8 cellular contexts compared by ENCODE assay signal in the genomic region with DNA sequence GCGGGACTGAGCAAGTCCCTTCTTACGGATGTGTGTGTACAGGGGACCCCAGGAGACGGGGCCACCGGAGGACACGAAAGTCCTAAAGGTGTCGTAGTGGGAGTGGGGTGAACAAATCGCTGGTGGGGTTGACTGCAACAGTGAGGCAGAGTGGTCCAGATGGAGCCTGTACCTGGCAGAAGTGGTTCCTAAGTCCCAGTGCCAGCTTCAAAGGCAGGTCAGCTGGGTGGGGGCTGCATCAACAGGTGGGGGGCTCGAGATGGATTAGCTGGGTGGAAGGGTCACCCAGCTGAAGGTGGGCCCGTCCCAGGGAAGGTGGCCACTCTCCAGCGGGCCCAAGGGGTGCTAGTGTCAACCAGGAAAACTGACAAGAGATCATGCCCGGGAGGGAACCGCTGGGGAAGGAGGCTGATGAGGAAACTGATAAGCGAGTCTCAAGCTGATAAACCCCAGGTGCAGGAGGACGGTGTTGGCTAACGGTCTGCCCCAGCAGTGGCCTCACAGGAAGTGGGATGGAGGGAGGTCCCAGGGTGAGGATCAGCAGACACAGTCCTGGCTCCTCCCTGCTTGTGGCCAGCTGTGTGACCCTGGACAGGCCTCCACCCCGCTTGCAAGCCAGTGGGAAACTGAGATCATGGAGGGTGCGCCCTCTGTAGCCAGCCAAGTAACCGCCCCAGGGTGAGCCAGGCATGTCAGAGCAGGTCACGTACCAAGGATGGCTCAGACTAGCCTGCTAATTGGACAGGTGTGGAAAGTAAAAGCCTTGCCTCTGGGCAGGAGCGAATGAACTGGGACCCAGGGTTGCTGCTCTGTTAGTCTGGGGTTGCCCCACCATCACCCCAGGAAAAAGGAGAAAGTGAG. TPM values are rescaled to one million over a fixed set of nuclear protein-coding genes. Genes with fewer than 3 reads are reported as not detected.
DNase-seq lines count a peak whose midpoint lies in the region; ATAC-seq and TF ChIP-seq lines count a peak whose summit lies in the region.

No MANE protein-coding gene starts in this region.

- H3K9me3 Mint-ChIP-seq in Caco-2 (ENCODE audit: unreplicated experiment) = no peaks in the 10 kb centered on the region
- no peaks in the 10 kb centered on the region for H3K9me3 Mint-ChIP-seq in stimulated activated memory B cell treated with anti-CD40 and anti-IgM and Interleukin-4, amounts not matched to agents 10 μg/mL and 1 μg/mL and 100 μg/mL, for 72 hours

- DNase-seq in Caco-2 (peak; percentile 61 to 81), HK-2 (ENCODE audit: unreplicated experiment) (peak; percentile 92), SK-N-MC (ENCODE audit: low read depth, low spot score) (no peak), caudate nucleus (lab: John Stamatoyannopoulos, UW) (peak in 7 of 61 donors; percentile 2 to 46 (median 18))
- no peak for DNase-seq in effector CD8-positive, alpha-beta T cell (lab: John Stamatoyannopoulos, UW)

- TF ChIP-seq POLR2A in GM19099 (IDR thresholded peaks at IDR 0.05; ENCODE audit: extremely low read depth, insufficient read length, low read depth) = peak; percentile 76

- CTCF ChIA-PET in Caco-2 (lab: Charles Lee) = interaction anchor here (0.7 to 0.8 kb wide), 4 partner anchors 27 to 927 kb away, joined by 3 to 9 read pairs (median 6); no protein-coding TSS in a partner anchor

- intact Hi-C loops in Caco-2 (cut with micrococcal nuclease; ENCODE audit: unreplicated experiment) = no loop called here

- no peaks in the 10 kb centered on the region for H3K27me3 Mint-ChIP-seq in Caco-2 (ENCODE audit: insufficient read depth, unreplicated experiment)
- no peaks in the 10 kb centered on the region for H3K27me3 Mint-ChIP-seq in stimulated activated memory B cell treated with anti-CD40 and anti-IgM and Interleukin-4, amounts not matched to agents 10 μg/mL and 1 μg/mL and 100 μg/mL, for 72 hours

- peaks cover 45% of the 10 kb centered on the region for H3K36me3 Mint-ChIP-seq in Caco-2 (ENCODE audit: insufficient read depth, unreplicated experiment)
- H3K36me3 Mint-ChIP-seq in stimulated activated memory B cell treated with anti-CD40 and anti-IgM and Interleukin-4, amounts not matched to agents 10 μg/mL and 1 μg/mL and 100 μg/mL, for 72 hours = peaks cover 15% of the 10 kb centered on the region

- ATAC-seq in stimulated activated memory B cell treated with anti-CD40 and anti-IgM and Interleukin-4, amounts not matched to agents 10 μg/mL and 1 μg/mL and 100 μg/mL, for 72 hours = peak; percentile 70

- peak overlapping the region; percentile 74 for H3K4me3 Mint-ChIP-seq in Caco-2 (ENCODE audit: unreplicated experiment)
- H3K4me3 Mint-ChIP-seq in stimulated activated memory B cell treated with anti-CD40 and anti-IgM and Interleukin-4, amounts not matched to agents 10 μg/mL and 1 μg/mL and 100 μg/mL, for 72 hours = peak overlapping the region; percentile 97

- peaks cover 12% of the 10 kb centered on the region for H3K4me1 ChIP-seq in Caco-2

- H3K27me3 ChIP-seq in Caco-2 (replicated peaks; ENCODE audit: control insufficient read depth, insufficient read depth, low read length) (no peaks in the 10 kb centered on the region), layer of hippocampus (ENCODE audit: control insufficient read depth, insufficient read depth, low read length) (no peaks in the 10 kb centered on the region)

- peak overlapping the region; percentile 73 for H3K4me3 ChIP-seq in Caco-2 (ENCODE audit: low read depth, low read length)
- peak overlapping the region; percentile 88 for H3K4me3 ChIP-seq in SK-N-MC

- BruUV-seq in Caco-2 (replicated peaks; lab: Mats Ljungman, UMichigan) = TSS peak; percentile 11

- H3K36me3 ChIP-seq in Caco-2 (ENCODE audit: control insufficient read depth, insufficient read depth, low read length) (no peaks in the 10 kb centered on the region), SK-N-MC (ENCODE audit: insufficient read depth, low read length) (no peaks in the 10 kb centered on the region; the same call in 1 of the 2 replicates)

- H3K9me3 ChIP-seq in Caco-2 (no peaks in the 10 kb centered on the region), SK-N-MC (ENCODE audit: low read depth, low read length) (no peaks in the 10 kb centered on the region)

- H3K4me1 Mint-ChIP-seq in Caco-2 (ENCODE audit: low read depth, unreplicated experiment) = peaks cover 8% of the 10 kb centered on the region
- H3K4me1 Mint-ChIP-seq in stimulated activated memory B cell treated with anti-CD40 and anti-IgM and Interleukin-4, amounts not matched to agents 10 μg/mL and 1 μg/mL and 100 μg/mL, for 72 hours = peaks cover 35% of the 10 kb centered on the region

- POLR2A ChIA-PET in Caco-2 (lab: Charles Lee) = interaction anchor here (0.6 kb wide), 3 partner anchors 10 to 493 kb away, joined by 3 to 7 read pairs (median 3); no protein-coding TSS in a partner anchor

- H3K9ac ChIP-seq in SK-N-MC (ENCODE audit: insufficient read length) = peak overlapping the region; percentile 73

- H3K27ac ChIP-seq in SK-N-MC = no peak overlapping the region
- H3K27ac ChIP-seq in caudate nucleus (ENCODE audit: low read depth, low read length) = peak overlapping the region; percentile 62
- peak overlapping the region; percentile 80 for H3K27ac ChIP-seq in layer of hippocampus (ENCODE audit: low read depth, low read length)

- H3K27ac Mint-ChIP-seq in Caco-2 (ENCODE audit: unreplicated experiment) = peak overlapping the region; percentile 39
- H3K27ac Mint-ChIP-seq in stimulated activated memory B cell treated with anti-CD40 and anti-IgM and Interleukin-4, amounts not matched to agents 10 μg/mL and 1 μg/mL and 100 μg/mL, for 72 hours = peak overlapping the region; percentile 89

- no peak for TF ChIP-seq CTCF in Caco-2 (IDR thresholded peaks at IDR 0.05; ENCODE audit: insufficient read depth in 1 of 2, low read depth in 1 of 2, low read length in 1 of 2, severe bottlenecking in 1 of 2, unreplicated experiment in 1 of 2)

RNA-seq across cellular contexts. Expression of gene ORAI3, which starts 1.0 kb away (rescaled TPM):
- 4.7 TPM in 2 replicates for total RNA-seq in Caco-2 (2022)

RNA-seq across cellular contexts. Expression of gene SETD1A, which starts 7.7 kb away (rescaled TPM):
- total RNA-seq in Caco-2 (2022) = 21.5 and 26.3 TPM in 2 replicates

RNA-seq across cellular contexts. Expression of gene FBXL19, which starts 26.5 kb away (rescaled TPM):
- total RNA-seq in Caco-2 (2022) = 20.2 and 23.4 TPM in 2 replicates

RNA-seq across cellular contexts. Expression of gene HSD3B7, which starts 35.1 kb away (rescaled TPM):
- 1.3 and 2.4 TPM in 2 replicates for total RNA-seq in Caco-2 (2022)

RNA-seq across cellular contexts. Expression of gene CTF1, which starts 53.5 kb away (rescaled TPM):
- 1.8 and 2.4 TPM in 2 replicates for total RNA-seq in Caco-2 (2022)

Comparison
In these comparisons a context has a peak if more than half of its experiments do, and no peak if none do; other contexts are left out.
1. DNase-seq: peak in Caco-2 (2 of 2) and HK-2 (single experiment); none in SK-N-MC (single experiment) and effector CD8-positive, alpha-beta T cell (single experiment).